Comparison of ENCODE assay signal across 1 cellular context in the genomic region with DNA sequence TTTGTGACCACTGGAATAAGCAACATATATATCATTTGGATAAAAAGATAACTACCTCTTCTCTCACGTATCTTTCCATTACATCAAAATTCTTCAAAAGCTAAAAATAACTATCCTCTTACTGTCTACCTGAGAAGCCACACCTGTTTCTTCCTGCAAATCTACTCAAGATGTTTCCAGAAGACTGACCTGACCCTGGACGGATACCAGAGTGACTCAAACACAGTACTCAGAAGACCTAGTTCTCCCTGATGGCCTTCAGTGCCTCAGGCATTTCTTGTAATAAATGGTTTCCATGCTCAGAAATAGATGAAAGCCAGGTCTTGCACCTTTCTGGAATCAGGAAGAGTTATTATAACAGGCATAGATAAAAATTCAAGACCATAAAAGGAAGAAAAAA.
TF ChIP-seq lines count a peak whose summit lies in the region.

No MANE protein-coding gene starts in this region.

TF ChIP-seq in GM23338, 12 proteins besides CTCF, POLR2A, EP300 and RAD21 (continued from another document):
- TF ChIP-seq, protein P1, sequence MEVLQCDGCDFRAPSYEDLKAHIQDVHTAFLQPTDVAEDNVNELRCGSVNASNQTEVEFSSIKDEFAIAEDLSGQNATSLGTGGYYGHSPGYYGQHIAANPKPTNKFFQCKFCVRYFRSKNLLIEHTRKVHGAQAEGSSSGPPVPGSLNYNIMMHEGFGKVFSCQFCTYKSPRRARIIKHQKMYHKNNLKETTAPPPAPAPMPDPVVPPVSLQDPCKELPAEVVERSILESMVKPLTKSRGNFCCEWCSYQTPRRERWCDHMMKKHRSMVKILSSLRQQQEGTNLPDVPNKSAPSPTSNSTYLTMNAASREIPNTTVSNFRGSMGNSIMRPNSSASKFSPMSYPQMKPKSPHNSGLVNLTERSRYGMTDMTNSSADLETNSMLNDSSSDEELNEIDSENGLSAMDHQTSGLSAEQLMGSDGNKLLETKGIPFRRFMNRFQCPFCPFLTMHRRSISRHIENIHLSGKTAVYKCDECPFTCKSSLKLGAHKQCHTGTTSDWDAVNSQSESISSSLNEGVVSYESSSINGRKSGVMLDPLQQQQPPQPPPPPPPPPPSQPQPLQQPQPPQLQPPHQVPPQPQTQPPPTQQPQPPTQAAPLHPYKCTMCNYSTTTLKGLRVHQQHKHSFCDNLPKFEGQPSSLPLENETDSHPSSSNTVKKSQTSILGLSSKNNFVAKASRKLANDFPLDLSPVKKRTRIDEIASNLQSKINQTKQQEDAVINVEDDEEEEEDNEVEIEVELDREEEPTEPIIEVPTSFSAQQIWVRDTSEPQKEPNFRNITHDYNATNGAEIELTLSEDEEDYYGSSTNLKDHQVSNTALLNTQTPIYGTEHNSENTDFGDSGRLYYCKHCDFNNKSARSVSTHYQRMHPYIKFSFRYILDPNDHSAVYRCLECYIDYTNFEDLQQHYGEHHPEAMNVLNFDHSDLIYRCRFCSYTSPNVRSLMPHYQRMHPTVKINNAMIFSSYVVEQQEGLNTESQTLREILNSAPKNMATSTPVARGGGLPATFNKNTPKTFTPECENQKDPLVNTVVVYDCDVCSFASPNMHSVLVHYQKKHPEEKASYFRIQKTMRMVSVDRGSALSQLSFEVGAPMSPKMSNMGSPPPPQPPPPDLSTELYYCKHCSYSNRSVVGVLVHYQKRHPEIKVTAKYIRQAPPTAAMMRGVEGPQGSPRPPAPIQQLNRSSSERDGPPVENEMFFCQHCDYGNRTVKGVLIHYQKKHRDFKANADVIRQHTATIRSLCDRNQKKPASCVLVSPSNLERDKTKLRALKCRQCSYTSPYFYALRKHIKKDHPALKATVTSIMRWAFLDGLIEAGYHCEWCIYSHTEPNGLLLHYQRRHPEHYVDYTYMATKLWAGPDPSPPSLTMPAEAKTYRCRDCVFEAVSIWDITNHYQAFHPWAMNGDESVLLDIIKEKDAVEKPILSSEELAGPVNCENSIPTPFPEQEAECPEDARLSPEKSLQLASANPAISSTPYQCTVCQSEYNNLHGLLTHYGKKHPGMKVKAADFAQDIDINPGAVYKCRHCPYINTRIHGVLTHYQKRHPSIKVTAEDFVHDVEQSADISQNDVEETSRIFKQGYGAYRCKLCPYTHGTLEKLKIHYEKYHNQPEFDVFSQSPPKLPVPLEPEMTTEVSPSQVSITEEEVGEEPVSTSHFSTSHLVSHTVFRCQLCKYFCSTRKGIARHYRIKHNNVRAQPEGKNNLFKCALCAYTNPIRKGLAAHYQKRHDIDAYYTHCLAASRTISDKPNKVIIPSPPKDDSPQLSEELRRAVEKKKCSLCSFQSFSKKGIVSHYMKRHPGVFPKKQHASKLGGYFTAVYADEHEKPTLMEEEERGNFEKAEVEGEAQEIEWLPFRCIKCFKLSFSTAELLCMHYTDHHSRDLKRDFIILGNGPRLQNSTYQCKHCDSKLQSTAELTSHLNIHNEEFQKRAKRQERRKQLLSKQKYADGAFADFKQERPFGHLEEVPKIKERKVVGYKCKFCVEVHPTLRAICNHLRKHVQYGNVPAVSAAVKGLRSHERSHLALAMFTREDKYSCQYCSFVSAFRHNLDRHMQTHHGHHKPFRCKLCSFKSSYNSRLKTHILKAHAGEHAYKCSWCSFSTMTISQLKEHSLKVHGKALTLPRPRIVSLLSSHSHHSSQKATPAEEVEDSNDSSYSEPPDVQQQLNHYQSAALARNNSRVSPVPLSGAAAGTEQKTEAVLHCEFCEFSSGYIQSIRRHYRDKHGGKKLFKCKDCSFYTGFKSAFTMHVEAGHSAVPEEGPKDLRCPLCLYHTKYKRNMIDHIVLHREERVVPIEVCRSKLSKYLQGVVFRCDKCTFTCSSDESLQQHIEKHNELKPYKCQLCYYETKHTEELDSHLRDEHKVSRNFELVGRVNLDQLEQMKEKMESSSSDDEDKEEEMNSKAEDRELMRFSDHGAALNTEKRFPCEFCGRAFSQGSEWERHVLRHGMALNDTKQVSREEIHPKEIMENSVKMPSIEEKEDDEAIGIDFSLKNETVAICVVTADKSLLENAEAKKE (CRISPR knock-in tag; IDR thresholded peaks at IDR 0.05): no peak
- TF ChIP-seq CREB1 (CRISPR knock-in tag; IDR thresholded peaks at IDR 0.05; ENCODE audit: low read depth): no peak
- TF ChIP-seq ETS1 (IDR thresholded peaks at IDR 0.05): no peak
- TF ChIP-seq STAT1 (IDR thresholded peaks at IDR 0.05; ENCODE audit: unreplicated experiment): no peak
